1 cellular context compared by ENCODE assay signal in genomic region chr11:69538840-69539239, GRCh38.
TF ChIP-seq lines count a peak whose summit lies in the region.

No MANE protein-coding gene starts in this region.

TF ChIP-seq in A549, 52 proteins besides CTCF, POLR2A, EP300 and RAD21 (continued from another document):
- TF ChIP-seq HMGXB4 (CRISPR knock-in tag; IDR thresholded peaks at IDR 0.05; ENCODE audit: borderline replicate concordance) (no peak), ZNF302 (CRISPR knock-in tag; IDR thresholded peaks at IDR 0.05) (no peak), FOSB (CRISPR knock-in tag; IDR thresholded peaks at IDR 0.05) (no peak), NR3C1 (IDR thresholded peaks at IDR 0.05) (no peak)
